ENCODE assay signal across 33 cellular contexts in the genomic region with DNA sequence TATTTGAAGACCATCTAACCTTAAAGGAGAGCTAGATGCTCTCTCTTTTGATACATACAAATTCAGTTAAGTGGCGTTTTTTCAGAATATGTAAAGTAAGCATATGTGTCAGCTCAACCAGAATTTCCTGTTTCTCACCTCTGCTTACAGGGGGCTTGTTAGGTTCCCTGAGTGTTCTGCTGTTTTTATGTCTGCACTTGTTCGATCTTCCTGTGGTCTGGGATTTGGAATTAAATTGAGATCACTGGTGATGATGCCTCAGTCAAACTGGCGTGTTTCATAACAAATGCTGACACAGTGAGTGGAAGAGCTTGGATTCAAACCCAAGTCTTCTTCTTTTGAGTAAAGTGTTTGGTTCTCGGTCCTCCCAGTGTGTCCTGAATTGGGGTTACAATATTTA.
"Had no signal": no experiment of that assay in that cellular context is flagged by ENCODE, and none has a peak within 500 bp of the region (broad histone marks: within the 10 kb centered on the region; RNA-seq: fewer than 3 reads in every experiment).

No MANE protein-coding gene starts in this region.

- ATAC-seq: activated CD4-positive, alpha-beta T cell treated with anti-CD3 and anti-CD28 coated beads for 36 hours; activated naive CD4-positive, alpha-beta T cell treated with anti-CD3 and anti-CD28 coated beads, Interleukin-2, amount 50 U/mL, for 72 hours; activated T-cell treated with anti-CD3 and anti-CD28 coated beads, Interleukin-2, amount 50 U/mL, for 72 hours; effector memory CD8-positive, alpha-beta T cell; esophagus mucosa; gastroesophageal sphincter; T-helper 17 cell had no signal

- FAIRE-seq: astrocyte, colon had no signal

- H3K36me3 Mint-ChIP-seq: activated naive CD4-positive, alpha-beta T cell treated with anti-CD3 and anti-CD28 coated beads, Interleukin-2, amount 10 ng/mL, durations not matched to agents 7 days and 5 days had no signal

- DNase-seq: activated CD4-positive, alpha-beta memory T cell treated with anti-CD3 and anti-CD28 coated beads, Interleukin-2, amount 10 ng/mL, durations not matched to agents 7 days and 5 days; activated CD4-positive, alpha-beta T cell treated with anti-CD3 and anti-CD28 coated beads for 36 hours; activated CD4-positive, alpha-beta T cell treated with anti-CD3 and anti-CD28 coated beads, Interleukin-2, amount 10 ng/mL, durations not matched to agents 24 days and 14 days; activated CD4-positive, alpha-beta T cell treated with anti-CD3 and anti-CD28 coated beads, Interleukin-2, amount 50 U/mL, for 4 hours; activated CD4-positive, CD25-positive, alpha-beta regulatory T cell; activated CD4-positive, CD25-positive, alpha-beta regulatory T cell treated with anti-CD3 and anti-CD28 coated beads, Interleukin-2, amount 50 U/mL, for 72 hours; activated CD8-positive, alpha-beta memory T cell treated with anti-CD3 and anti-CD28 coated beads, Interleukin-2, amount 50 U/mL, for 48 hours; activated gamma-delta T cell; activated naive CD4-positive, alpha-beta T cell; activated naive CD4-positive, alpha-beta T cell treated with anti-CD3 and anti-CD28 coated beads, Interleukin-2, amount 10 ng/mL, durations not matched to agents 7 days and 5 days; activated naive CD8-positive, alpha-beta T cell treated with anti-CD3 and anti-CD28 coated beads, Interleukin-2, amount 10 ng/mL, durations not matched to agents 7 days and 5 days; activated T-cell treated with anti-CD3 and anti-CD28 coated beads for 4 hours; activated T-cell treated with anti-CD3 and anti-CD28 coated beads, Interleukin-2, amount 50 U/mL, for 24 hours; activated T-cell treated with anti-CD3 and anti-CD28 coated beads, Interleukin-2, amount 50 U/mL, for 72 hours; anterior cingulate cortex; brain microvascular endothelial cell; caudate nucleus; cortex of kidney; dermis blood vessel endothelial cell; effector CD4-positive, alpha-beta T cell; effector memory CD8-positive, alpha-beta T cell; foreskin melanocyte; head of caudate nucleus; hippocampal formation; T-helper 1 cell; T-helper 17 cell; T1000 had no signal

- H3K27ac ChIP-seq: brain microvascular endothelial cell, gastroesophageal sphincter had no signal

- H3K9me3 Mint-ChIP-seq: effector memory CD8-positive, alpha-beta T cell had no signal

- H3K27me3 Mint-ChIP-seq: activated CD4-positive, alpha-beta memory T cell treated with anti-CD3 and anti-CD28 coated beads, Interleukin-2, amount 10 ng/mL, durations not matched to agents 7 days and 5 days; T-helper 17 cell had no signal

- H3K27me3 ChIP-seq: brain microvascular endothelial cell, gastroesophageal sphincter had no signal

- H3K4me3 Mint-ChIP-seq: activated CD4-positive, alpha-beta memory T cell treated with anti-CD3 and anti-CD28 coated beads, Interleukin-2, amount 10 ng/mL, durations not matched to agents 7 days and 5 days; activated CD4-positive, alpha-beta T cell treated with anti-CD3 and anti-CD28 coated beads for 36 hours; activated CD4-positive, alpha-beta T cell treated with anti-CD3 and anti-CD28 coated beads, Interleukin-2, amount 10 ng/mL, durations not matched to agents 24 days and 14 days; activated naive CD4-positive, alpha-beta T cell treated with anti-CD3 and anti-CD28 coated beads, Interleukin-2, amount 10 ng/mL, durations not matched to agents 7 days and 5 days; activated naive CD8-positive, alpha-beta T cell treated with anti-CD3 and anti-CD28 coated beads, Interleukin-2, amount 10 ng/mL, durations not matched to agents 7 days and 5 days; activated T-cell treated with anti-CD3 and anti-CD28 coated beads, Interleukin-2, amount 50 U/mL, for 24 hours; activated T-cell treated with anti-CD3 and anti-CD28 coated beads, Interleukin-2, amount 50 U/mL, for 72 hours; effector memory CD8-positive, alpha-beta T cell; T-helper 17 cell; T-helper 2 cell treated with Interferon-gamma antibody and Interleukin-4, amounts not matched to agents 5 μg/mL and 100 μg/mL, for 36 hours had no signal

- H3K4me1 ChIP-seq: gastroesophageal sphincter had no signal

- H3K36me3 ChIP-seq: brain microvascular endothelial cell, gastroesophageal sphincter had no signal

- H3K4me3 ChIP-seq: gastroesophageal sphincter had no signal

- H3K9me3 ChIP-seq: gastroesophageal sphincter had no signal

- H3K27ac Mint-ChIP-seq: activated CD4-positive, alpha-beta memory T cell treated with anti-CD3 and anti-CD28 coated beads, Interleukin-2, amount 10 ng/mL, durations not matched to agents 7 days and 5 days; activated CD4-positive, alpha-beta T cell treated with anti-CD3 and anti-CD28 coated beads for 36 hours; activated CD4-positive, alpha-beta T cell treated with anti-CD3 and anti-CD28 coated beads, Interleukin-2, amount 10 ng/mL, durations not matched to agents 24 days and 14 days; activated naive CD4-positive, alpha-beta T cell treated with anti-CD3 and anti-CD28 coated beads, Interleukin-2, amount 10 ng/mL, durations not matched to agents 7 days and 5 days; activated naive CD4-positive, alpha-beta T cell treated with anti-CD3 and anti-CD28 coated beads, Interleukin-2, amount 50 U/mL, for 72 hours; activated naive CD8-positive, alpha-beta T cell treated with anti-CD3 and anti-CD28 coated beads, Interleukin-2, amount 10 ng/mL, durations not matched to agents 7 days and 5 days; activated T-cell treated with anti-CD3 and anti-CD28 coated beads, Interleukin-2, amount 50 U/mL, for 24 hours; activated T-cell treated with anti-CD3 and anti-CD28 coated beads, Interleukin-2, amount 50 U/mL, for 72 hours; effector memory CD8-positive, alpha-beta T cell; T-helper 17 cell; T-helper 2 cell treated with Interferon-gamma antibody and Interleukin-4, amounts not matched to agents 5 μg/mL and 100 μg/mL, for 36 hours had no signal
